ENCODE assay signal across 22 cellular contexts in genomic region chr17:80491478-80492342, GRCh38. TPM values are rescaled to one million over a fixed set of nuclear protein-coding genes. Genes with fewer than 3 reads are reported as not detected.
DNase-seq lines count a peak whose midpoint lies in the region; ATAC-seq and TF ChIP-seq lines count a peak whose summit lies in the region.
"Had no signal": no experiment of that assay in that cellular context is flagged by ENCODE, and none has a peak within 500 bp of the region (broad histone marks: within the 10 kb centered on the region; RNA-seq: fewer than 3 reads in every experiment).

No MANE protein-coding gene starts in this region.

- no peaks in the 10 kb centered on the region for H3K36me3 ChIP-seq in left lung
- H3K36me3 ChIP-seq: breast epithelium, heart right ventricle, SJSA1 had no signal

- no peak for TF ChIP-seq CTCF in progenitor cell of endocrine pancreas (IDR thresholded peaks at IDR 0.05; ENCODE audit: unreplicated experiment)
- TF ChIP-seq CTCF in left lung (IDR thresholded peaks at IDR 0.05), result no peak

- no peak for ATAC-seq in T-helper 17 cell
- ATAC-seq in HG02798 (IDR thresholded peaks at IDR 0.05; ENCODE audit: poor library complexity, unreplicated experiment), result no peak
- no peak for ATAC-seq in left lung
- ATAC-seq: left colon, psoas muscle had no signal

- DNase-seq in DMS153 (lab: John Stamatoyannopoulos, UW) (peak; percentile 42), DMS153 treated with DMSO at 0.1 percent for 48 hours (lab: John Stamatoyannopoulos, UW; ENCODE audit: unreplicated experiment) (no peak), SK-N-DZ (ENCODE audit: low spot score) (peak; percentile 70), iPS-NIHi11 (ENCODE audit: low spot score) (peak; percentile 85), progenitor cell of endocrine pancreas (ENCODE audit: low spot score, unreplicated experiment) (no peak), T-helper 17 cell (no peak), left lung (no peak)
- DNase-seq: activated T-cell treated with anti-CD3 and anti-CD28 coated beads, Interleukin-2, amount 50 U/mL, for 1 hour; dorsolateral prefrontal cortex; heart right ventricle; left colon; NCI-H1694; NCI-H446 treated with DMSO at 0.1 percent for 48 hours; stimulated activated CD4-positive, alpha-beta T cell treated with anti-CD3 and anti-CD28 coated beads, Interleukin-12 subunit alpha, Interleukin-12 subunit beta, amount 100 ng/mL, for 4 hours; stimulated activated naive CD4-positive, alpha-beta T cell treated with Interleukin-2 at 50 U/mL for 16 hours had no signal

- H3K9me3 ChIP-seq in T-helper 17 cell (ENCODE audit: control insufficient read depth, low read length, poor library complexity, severe bottlenecking), result no peaks in the 10 kb centered on the region
- H3K9me3 ChIP-seq in left lung, result peaks cover 0 to 10% of the 10 kb centered on the region in 2 donors
- H3K9me3 ChIP-seq: breast epithelium, psoas muscle, SJSA1 had no signal

- H3K9me3 Mint-ChIP-seq in progenitor cell of endocrine pancreas (ENCODE audit: low read depth), result no peaks in the 10 kb centered on the region

- no peaks in the 10 kb centered on the region for H3K4me1 ChIP-seq in left lung
- H3K4me1 ChIP-seq: breast epithelium, heart right ventricle, psoas muscle, SJSA1 had no signal

- H3K36me3 Mint-ChIP-seq in progenitor cell of endocrine pancreas (ENCODE audit: insufficient read depth), result no peaks in the 10 kb centered on the region
- H3K36me3 Mint-ChIP-seq in T-helper 17 cell (ENCODE audit: low read depth), result peaks cover 2% of the 10 kb centered on the region
- H3K36me3 Mint-ChIP-seq: activated naive CD8-positive, alpha-beta T cell; CD14-positive monocyte had no signal

- H3K27ac ChIP-seq in left lung, result no peak overlapping the region
- H3K27ac ChIP-seq: 22Rv1, breast epithelium, dorsolateral prefrontal cortex, heart right ventricle, psoas muscle, SJSA1 had no signal

- peak overlapping the region; percentile 76 for H3K27ac Mint-ChIP-seq in progenitor cell of endocrine pancreas
- H3K27ac Mint-ChIP-seq in T-helper 17 cell, result no peak overlapping the region
- H3K27ac Mint-ChIP-seq: activated naive CD8-positive, alpha-beta T cell; CD14-positive monocyte had no signal

- H3K4me3 Mint-ChIP-seq in progenitor cell of endocrine pancreas (ENCODE audit: low read depth) (no peak overlapping the region), T-helper 17 cell (no peak overlapping the region)
- H3K4me3 Mint-ChIP-seq: activated naive CD8-positive, alpha-beta T cell; CD14-positive monocyte had no signal

- intact Hi-C loops in left lung (cut with DNase I), result no loop called here

- H3K27me3 Mint-ChIP-seq in progenitor cell of endocrine pancreas, result peaks cover 27% of the 10 kb centered on the region
- peaks cover 51% of the 10 kb centered on the region for H3K27me3 Mint-ChIP-seq in T-helper 17 cell

- H3K27me3 ChIP-seq in left lung, result peaks cover 7 to 57% of the 10 kb centered on the region in 2 donors

- no peak overlapping the region for H3K4me3 ChIP-seq in left lung
- H3K4me3 ChIP-seq: breast epithelium, heart right ventricle, psoas muscle, SJSA1 had no signal

- H3K4me1 Mint-ChIP-seq in progenitor cell of endocrine pancreas (ENCODE audit: low read depth) (peaks cover 4% of the 10 kb centered on the region), T-helper 17 cell (no peaks in the 10 kb centered on the region)
- H3K4me1 Mint-ChIP-seq: CD14-positive monocyte had no signal

RNA-seq across cellular contexts. Expression of gene NPTX1, which starts 15.3 kb away (rescaled TPM):
- 0.77 and 0.99 TPM in 2 replicates for polyA plus RNA-seq in SK-N-DZ (2014; cell fraction: cytosol; rRNA removed)
- polyA plus RNA-seq in SK-N-DZ (2014; cell fraction: nucleus; rRNA removed), result 1.5 and 2.0 TPM in 2 replicates
- not detected in 2 replicates for total RNA-seq in progenitor cell of endocrine pancreas
- total RNA-seq in T-helper 17 cell, result under 1 TPM; 0.07 to 0.99 TPM
- total RNA-seq in left lung, result under 1 TPM; 0.17 to 0.37 TPM
- total RNA-seq: heart right ventricle had no signal
- polyA plus RNA-seq: CD14-positive monocyte had no signal

RNA-seq across cellular contexts. Expression of gene RPTOR, which starts 52.9 kb away (rescaled TPM):
- 13.6 and 15.9 TPM in 2 replicates for polyA plus RNA-seq in SK-N-DZ (2014; cell fraction: cytosol; rRNA removed)
- polyA plus RNA-seq in SK-N-DZ (2014; cell fraction: nucleus; rRNA removed), result 11.6 and 18.6 TPM in 2 replicates
- total RNA-seq in progenitor cell of endocrine pancreas (39.9 and 40.0 TPM in 2 replicates), T-helper 17 cell (10 to 100 TPM; 55.1 to 61.5 TPM), left lung (10 to 100 TPM; 25.7 to 39.2 TPM)

Comparison
In these comparisons a context has a peak if more than half of its experiments do, and no peak if none do; other contexts are left out.
1. DNase-seq: peak in DMS153 (single experiment), SK-N-DZ (single experiment) and iPS-NIHi11 (single experiment); none in DMS153 treated with DMSO at 0.1 percent for 48 hours (single experiment), progenitor cell of endocrine pancreas (single experiment), T-helper 17 cell (0 of 3) and left lung (0 of 2).